ENCODE assay signal across 9 cellular contexts in the genomic region with DNA sequence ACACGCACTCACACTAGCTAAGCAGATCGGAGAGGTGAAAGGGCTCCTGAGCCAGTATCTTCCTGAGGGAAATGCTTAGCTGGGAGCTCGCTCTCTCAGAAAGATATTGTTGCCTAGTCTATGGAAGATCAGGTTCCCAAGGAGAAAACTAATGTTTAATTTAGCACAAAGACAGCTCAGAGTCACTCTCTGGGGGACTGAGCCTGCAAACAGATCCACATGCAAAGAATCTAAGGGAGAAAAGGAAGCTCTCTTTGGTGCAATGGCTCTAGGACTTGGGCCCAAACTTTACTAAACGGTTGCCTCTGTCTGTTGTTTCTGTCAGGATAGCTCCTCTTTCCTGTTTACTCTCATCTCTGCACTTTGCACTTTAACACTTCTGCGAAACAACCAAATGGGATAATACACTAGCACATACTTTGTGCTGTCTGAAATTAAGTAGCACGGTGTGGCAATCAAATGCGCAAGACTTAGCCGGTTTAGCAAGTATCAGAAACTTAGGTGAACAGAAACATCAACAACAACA. TPM values are rescaled to one million over a fixed set of nuclear protein-coding genes. Genes with fewer than 3 reads are reported as not detected.
A peak's percentile ranks its signal among the peaks of the same experiment; 100 is the strongest.
DNase-seq lines count a peak whose midpoint lies in the region; ATAC-seq, FAIRE-seq and TF ChIP-seq lines count a peak whose summit lies in the region.
"Had no signal": no experiment of that assay in that cellular context is flagged by ENCODE, and none has a peak within 500 bp of the region (broad histone marks: within the 10 kb centered on the region; RNA-seq: fewer than 3 reads in every experiment).

No MANE protein-coding gene starts in this region.

- H3K36me3 ChIP-seq in K562 (ENCODE audit: control insufficient read depth, insufficient read depth, low read length) (no peaks in the 10 kb centered on the region), liver (ENCODE audit: control insufficient read depth in 4 of 4, insufficient read depth in 3 of 4, low read depth in 1 of 4, low read length in 3 of 4) (no peaks in the 10 kb centered on the region), thoracic aorta (no peaks in the 10 kb centered on the region)

- BruUV-seq in K562 (replicated peaks; lab: Mats Ljungman, UMichigan), result no TSS peak

- H3K27me3 ChIP-seq in K562 (ENCODE audit: control insufficient read depth in 2 of 2, insufficient read depth in 2 of 2, low read length in 2 of 2), result no peaks in the 10 kb centered on the region
- no peaks in the 10 kb centered on the region for H3K27me3 ChIP-seq in liver (ENCODE audit: control insufficient read depth in 4 of 4, insufficient read depth in 4 of 4, low read length in 3 of 4)
- H3K27me3 ChIP-seq in thoracic aorta (replicated peaks; ENCODE audit: insufficient read depth), result no peaks in the 10 kb centered on the region

- H3K27me3 Mint-ChIP-seq in activated CD4-positive, alpha-beta memory T cell treated with anti-CD3 and anti-CD28 coated beads, Interleukin-2, amount 10 ng/mL, durations not matched to agents 7 days and 5 days, result no peaks in the 10 kb centered on the region
- no peaks in the 10 kb centered on the region for H3K27me3 Mint-ChIP-seq in activated CD4-positive, alpha-beta memory T cell treated with anti-CD3 and anti-CD28 coated beads for 36 hours

- CTCF ChIA-PET in activated CD4-positive, alpha-beta memory T cell treated with anti-CD3 and anti-CD28 coated beads, Interleukin-2, amount 10 ng/mL, durations not matched to agents 7 days and 5 days (lab: Charles Lee), result interaction anchor here (1.4 to 4.1 kb wide), 2 partner anchors 10 to 276 kb away, joined by 3 to 33 read pairs; partner anchors contain the start of gene MAML2
- CTCF ChIA-PET in activated CD4-positive, alpha-beta memory T cell treated with anti-CD3 and anti-CD28 coated beads for 36 hours (lab: Charles Lee), result interaction anchor here (0.7 to 1.6 kb wide), 5 partner anchors 8 to 143 kb away, joined by 3 to 6 read pairs (median 4); partner anchors contain the start of gene MAML2
- CTCF ChIA-PET in K562 (lab: Yijun Ruan, JAX; ENCODE audit: low intra/inter-chr PET ratio), result no interaction called here

- 32% methylated on average over 8 of the region's 8 CpGs for WGBS in K562 (ENCODE audit: insufficient coverage, low coverage, missing lambda C conversion rate)
- WGBS in liver, result 34% methylated on average over 8 of the region's 8 CpGs

- DNase-seq in activated CD4-positive, alpha-beta memory T cell treated with anti-CD3 and anti-CD28 coated beads, Interleukin-2, amount 10 ng/mL, durations not matched to agents 7 days and 5 days, result no peak
- DNase-seq in activated CD4-positive, alpha-beta memory T cell treated with anti-CD3 and anti-CD28 coated beads for 36 hours, result no peak
- DNase-seq in K562 (ENCODE audit: extremely low read depth in 1 of 4, low spot score in 3 of 4), result no peak
- no peak for DNase-seq in thoracic aorta (ENCODE audit: low spot score)
- DNase-seq in stimulated activated CD4-positive, alpha-beta T cell treated with anti-CD3 and anti-CD28 coated beads, Interleukin-2, amount 100 ng/mL, for 24 hours, result no peak
- DNase-seq in Kasumi-1 (lab: John Stamatoyannopoulos, UW), result no peak
- no peak for DNase-seq in posterior cingulate gyrus
- DNase-seq: psoas muscle had no signal

- peak overlapping the region; percentile 51 for H3K4me2 ChIP-seq in K562 (ENCODE audit: insufficient read depth, low read length)

- H3K9ac ChIP-seq in K562 (ENCODE audit: insufficient read depth in 1 of 2, low read depth in 2 of 2, low read length in 2 of 2) (peak overlapping the region; percentile 22 to 67; a peak in 3 of 4 replicates), liver (ENCODE audit: low read depth in 1 of 2, low read length in 2 of 2) (no peak overlapping the region)

- in situ Hi-C loops in K562 (cut with MboI), result no loop called here

- peaks cover 79% of the 10 kb centered on the region for H3K79me2 ChIP-seq in K562 (ENCODE audit: control insufficient read depth, insufficient read depth, low read length)

- POLR2A ChIA-PET in activated CD4-positive, alpha-beta memory T cell treated with anti-CD3 and anti-CD28 coated beads, Interleukin-2, amount 10 ng/mL, durations not matched to agents 7 days and 5 days (lab: Charles Lee), result interaction anchor here (0.8 to 4.1 kb wide), 5 partner anchors 10 to 38 kb away, joined by 3 to 38 read pairs (median 3); partner anchors contain the start of gene MAML2
- POLR2A ChIA-PET in activated CD4-positive, alpha-beta memory T cell treated with anti-CD3 and anti-CD28 coated beads for 36 hours (lab: Charles Lee), result interaction anchor here (0.6 to 2.2 kb wide), 4 partner anchors 9 to 118 kb away, joined by 3 to 13 read pairs (median 4); partner anchors contain the start of gene MAML2
- POLR2A ChIA-PET in K562 (lab: Yijun Ruan, JAX), result interaction anchor here (1.2 to 2.4 kb wide), 3 partner anchors 9 to 13 kb away, joined by 4 to 17 read pairs (median 7); partner anchors contain the start of gene MAML2

- peaks cover 68% of the 10 kb centered on the region for H3K4me1 Mint-ChIP-seq in activated CD4-positive, alpha-beta memory T cell treated with anti-CD3 and anti-CD28 coated beads, Interleukin-2, amount 10 ng/mL, durations not matched to agents 7 days and 5 days
- H3K4me1 Mint-ChIP-seq in activated CD4-positive, alpha-beta memory T cell treated with anti-CD3 and anti-CD28 coated beads for 36 hours (ENCODE audit: low read depth), result peaks cover 81% of the 10 kb centered on the region

- no peaks in the 10 kb centered on the region for H3K9me3 Mint-ChIP-seq in activated CD4-positive, alpha-beta memory T cell treated with anti-CD3 and anti-CD28 coated beads, Interleukin-2, amount 10 ng/mL, durations not matched to agents 7 days and 5 days
- no peaks in the 10 kb centered on the region for H3K9me3 Mint-ChIP-seq in activated CD4-positive, alpha-beta memory T cell treated with anti-CD3 and anti-CD28 coated beads for 36 hours

- H3K9me3 ChIP-seq in K562 (replicated peaks; ENCODE audit: control insufficient read depth, insufficient read depth, low read depth, low read length) (no peaks in the 10 kb centered on the region), liver (ENCODE audit: control insufficient read depth in 4 of 4, low read length in 3 of 4) (no peaks in the 10 kb centered on the region), thoracic aorta (no peaks in the 10 kb centered on the region)
- H3K9me3 ChIP-seq: psoas muscle had no signal

- H3K9me1 ChIP-seq in K562 (ENCODE audit: control insufficient read depth, insufficient read depth, low read length), result no peaks in the 10 kb centered on the region

- H3K36me3 Mint-ChIP-seq in activated CD4-positive, alpha-beta memory T cell treated with anti-CD3 and anti-CD28 coated beads, Interleukin-2, amount 10 ng/mL, durations not matched to agents 7 days and 5 days (ENCODE audit: low read depth), result peaks cover 42% of the 10 kb centered on the region
- H3K36me3 Mint-ChIP-seq in activated CD4-positive, alpha-beta memory T cell treated with anti-CD3 and anti-CD28 coated beads for 36 hours, result peaks cover 29% of the 10 kb centered on the region

- H3K27ac ChIP-seq in K562 (ENCODE audit: extremely low read depth, low read depth, low read length), result peak overlapping the region; percentile 53; the same call in 2 of the 3 replicates
- peak overlapping the region in 1 of 2 donors; percentile 23 for H3K27ac ChIP-seq in liver (ENCODE audit: low read depth in 1 of 2, low read length in 2 of 2)
- H3K27ac ChIP-seq in thoracic aorta, result peak overlapping the region; percentile 0 to 20
- H3K27ac ChIP-seq: psoas muscle had no signal

- H3K4me3 ChIP-seq in K562 (no peak overlapping the region), liver (ENCODE audit: low read depth in 1 of 3, low read length in 3 of 3) (no peak overlapping the region), thoracic aorta (no peak overlapping the region)
- H3K4me3 ChIP-seq: psoas muscle had no signal

- peak; percentile 24 for ATAC-seq in K562
- ATAC-seq in thoracic aorta (ENCODE audit: insufficient number of reproducible peaks, low FRiP score, low read depth), result no peak

- no peak for FAIRE-seq in K562 (lab: Jason Lieb, UNC)

- H3K4me3 Mint-ChIP-seq in activated CD4-positive, alpha-beta memory T cell treated with anti-CD3 and anti-CD28 coated beads, Interleukin-2, amount 10 ng/mL, durations not matched to agents 7 days and 5 days, result no peak overlapping the region
- no peak overlapping the region for H3K4me3 Mint-ChIP-seq in activated CD4-positive, alpha-beta memory T cell treated with anti-CD3 and anti-CD28 coated beads for 36 hours

- H2AFZ ChIP-seq in K562 (ENCODE audit: low read depth, low read length), result peak overlapping the region; percentile 72

- intact Hi-C loops in activated CD4-positive, alpha-beta memory T cell treated with anti-CD3 and anti-CD28 coated beads for 36 hours (cut with micrococcal nuclease), result no loop called here
- intact Hi-C loops in K562 (cut with micrococcal nuclease) (no loop called here), posterior cingulate gyrus (cut with DNase I) (loop anchor here (10.0 kb wide), 1 partner anchor 77 kb away; no protein-coding TSS in a partner anchor)

- no peak for TF ChIP-seq RAD21 in K562 (CRISPR knock-in tag; conservative IDR thresholded peaks at IDR 0.05 in 1 of 2, IDR thresholded peaks at IDR 0.05 in 1 of 2)
- no peak for TF ChIP-seq RAD21 in liver (IDR thresholded peaks at IDR 0.05)

- TF ChIP-seq EP300 in K562 (IDR thresholded peaks at IDR 0.05; ENCODE audit: low read length), result no peak

- no peaks in the 10 kb centered on the region for H4K20me1 ChIP-seq in K562 (replicated peaks; ENCODE audit: control insufficient read depth, insufficient read depth, low read length)

- TF ChIP-seq CTCF in K562 (IDR thresholded peaks at IDR 0.05 in 2 of 3, conservative IDR thresholded peaks at IDR 0.05 in 1 of 3; ENCODE audit: insufficient read depth in 2 of 3, low read depth in 1 of 3, low read length in 3 of 3) (no peak), liver (IDR thresholded peaks at IDR 0.05; ENCODE audit: low read depth, low read length, missing input control) (no peak), thoracic aorta (IDR thresholded peaks at IDR 0.05) (no peak)

- H3K4me1 ChIP-seq in K562 (replicated peaks in 1 of 2; ENCODE audit: control insufficient read depth in 2 of 2, insufficient read depth in 2 of 2, low read length in 2 of 2) (peaks cover 19 to 61% of the 10 kb centered on the region in 2 experiments; a peak in 4 of 5 replicates), liver (ENCODE audit: control insufficient read depth in 4 of 4, insufficient read depth in 4 of 4, low read length in 3 of 4) (peaks cover 0 to 11% (median 9%) of the 10 kb centered on the region in 4 donors), thoracic aorta (ENCODE audit: control insufficient read depth in 1 of 2, low read depth in 2 of 2) (peaks cover 41 to 70% of the 10 kb centered on the region in 2 donors)
- H3K4me1 ChIP-seq: psoas muscle had no signal

- peak overlapping the region; percentile 40 for H3K27ac Mint-ChIP-seq in activated CD4-positive, alpha-beta memory T cell treated with anti-CD3 and anti-CD28 coated beads, Interleukin-2, amount 10 ng/mL, durations not matched to agents 7 days and 5 days
- no peak overlapping the region for H3K27ac Mint-ChIP-seq in activated CD4-positive, alpha-beta memory T cell treated with anti-CD3 and anti-CD28 coated beads for 36 hours

- no peak for TF ChIP-seq POLR2A in K562 (conservative IDR thresholded peaks at IDR 0.05)

RNA-seq across cellular contexts. Expression of gene MAML2, which starts 10.7 kb away (rescaled TPM):
- 10 to 100 TPM; 19.2 to 19.3 TPM for total RNA-seq in activated CD4-positive, alpha-beta memory T cell treated with anti-CD3 and anti-CD28 coated beads, Interleukin-2, amount 10 ng/mL, durations not matched to agents 7 days and 5 days
- 10 to 100 TPM; 24.2 TPM for total RNA-seq in activated CD4-positive, alpha-beta memory T cell treated with anti-CD3 and anti-CD28 coated beads for 36 hours
- total RNA-seq in K562 (2011; cell fraction: chromatin; rRNA removed; ENCODE audit: low replicate concordance), result 8.1 and 14.3 TPM in 2 replicates
- 4.3 and 5.0 TPM in 2 replicates for total RNA-seq in K562 (2011; cell fraction: nucleolus; rRNA removed)
- 6.5 and 8.2 TPM in 2 replicates for total RNA-seq in K562 (2011; cell fraction: nucleoplasm; rRNA removed)
- total RNA-seq in K562 (2014; rRNA removed) (5.1 and 5.2 TPM in 2 replicates), K562 (2014; rRNA removed; fragmentation: Illumina TruSeq; extraction: Trizol) (4.6 and 5.5 TPM in 2 replicates), K562 (2015; rRNA removed; fragmentation: Illumina TruSeq; extraction: Trizol) (5.7 and 6.0 TPM in 2 replicates), K562 (2021) (6.2 and 6.6 TPM in 2 replicates), liver (1 to 10 TPM; 2.1 TPM), thoracic aorta (10 to 100 TPM; 23.4 to 29.6 TPM)
- polyA plus RNA-seq in K562 (2011; rRNA removed) (4.0 and 4.2 TPM in 2 replicates), K562 (2014; fragmentation: Illumina TruSeq; extraction: Trizol) (5.9 and 6.8 TPM in 2 replicates), K562 (2014; fragmentation: Nextera tagmentation; extraction: Ambion mirVana) (1 to 10 TPM in 1 of 2 experiments, under 1 TPM in 1; 0.79 to 1.5 TPM), K562 (2014; rRNA removed) (3.2 and 4.8 TPM in 2 replicates), liver (under 1 TPM; 0.56 to 0.69 TPM)
- polyA plus RNA-seq in K562 (2011; cell fraction: cytosol; rRNA removed), result 3.8 and 5.5 TPM in 2 replicates
- polyA plus RNA-seq in K562 (2011; cell fraction: nucleus; rRNA removed), result 3.6 and 6.4 TPM in 2 replicates
- 4.9 and 7.6 TPM in 2 replicates for polyA plus RNA-seq in K562 (2012)
- polyA minus RNA-seq in K562 (2011; rRNA and poly(A)+ RNA removed), result 9.7 and 12.0 TPM in 2 replicates
- polyA minus RNA-seq in K562 (2011; cell fraction: cytosol; rRNA and poly(A)+ RNA removed), result 3.5 and 4.2 TPM in 2 replicates
- 9.8 and 10.5 TPM in 2 replicates for polyA minus RNA-seq in K562 (2011; cell fraction: nucleus; rRNA and poly(A)+ RNA removed)

RNA-seq across cellular contexts. Expression of gene CCDC82, which starts 57.4 kb away (rescaled TPM):
- 10 to 100 TPM; 31.5 to 32.9 TPM for total RNA-seq in activated CD4-positive, alpha-beta memory T cell treated with anti-CD3 and anti-CD28 coated beads, Interleukin-2, amount 10 ng/mL, durations not matched to agents 7 days and 5 days
- 10 to 100 TPM; 30.6 to 35.3 TPM for total RNA-seq in activated CD4-positive, alpha-beta memory T cell treated with anti-CD3 and anti-CD28 coated beads for 36 hours
- total RNA-seq in K562 (2011; cell fraction: chromatin; rRNA removed; ENCODE audit: low replicate concordance), result 16.2 and 95.5 TPM in 2 replicates
- 7.0 and 10.5 TPM in 2 replicates for total RNA-seq in K562 (2011; cell fraction: nucleolus; rRNA removed)
- 32.7 and 61.0 TPM in 2 replicates for total RNA-seq in K562 (2011; cell fraction: nucleoplasm; rRNA removed)
- total RNA-seq in K562 (2014; rRNA removed), result 10.3 and 12.5 TPM in 2 replicates
- 24.5 and 36.9 TPM in 2 replicates for total RNA-seq in K562 (2014; rRNA removed; fragmentation: Illumina TruSeq; extraction: Trizol)
- total RNA-seq in K562 (2015; rRNA removed; fragmentation: Illumina TruSeq; extraction: Trizol), result 23.7 and 25.7 TPM in 2 replicates
- 16.2 and 16.5 TPM in 2 replicates for total RNA-seq in K562 (2021)
- polyA plus RNA-seq in K562 (2011; rRNA removed), result 17.5 and 21.8 TPM in 2 replicates
- 1.9 and 5.6 TPM in 2 replicates for polyA plus RNA-seq in K562 (2011; cell fraction: cytosol; rRNA removed)
- 14.6 and 22.5 TPM in 2 replicates for polyA plus RNA-seq in K562 (2011; cell fraction: nucleus; rRNA removed)
- polyA plus RNA-seq in K562 (2012), result 19.3 and 21.7 TPM in 2 replicates
- 44.0 and 51.3 TPM in 2 replicates for polyA plus RNA-seq in K562 (2014; fragmentation: Illumina TruSeq; extraction: Trizol)
- polyA plus RNA-seq in K562 (2014; fragmentation: Nextera tagmentation; extraction: Ambion mirVana), result 10 to 100 TPM; 23.7 to 24.7 TPM
- 37.2 and 45.7 TPM in 2 replicates for polyA plus RNA-seq in K562 (2014; rRNA removed)
- 19.2 and 20.1 TPM in 2 replicates for polyA minus RNA-seq in K562 (2011; rRNA and poly(A)+ RNA removed)
- 4.2 and 4.4 TPM in 2 replicates for polyA minus RNA-seq in K562 (2011; cell fraction: cytosol; rRNA and poly(A)+ RNA removed)
- 26.7 and 39.9 TPM in 2 replicates for polyA minus RNA-seq in K562 (2011; cell fraction: nucleus; rRNA and poly(A)+ RNA removed)
- total RNA-seq in liver, result 10 to 100 TPM in 1 of 2 donors, 1 to 10 TPM in 1; 7.8 to 14.1 TPM
- 10 to 100 TPM in 1 of 2 donors, 1 to 10 TPM in 1; 4.5 to 14.5 TPM for polyA plus RNA-seq in liver
- 10 to 100 TPM; 28.8 to 34.2 TPM for total RNA-seq in thoracic aorta

RNA-seq across cellular contexts. Expression of gene JRKL, which starts 57.5 kb away (rescaled TPM):
- total RNA-seq in activated CD4-positive, alpha-beta memory T cell treated with anti-CD3 and anti-CD28 coated beads, Interleukin-2, amount 10 ng/mL, durations not matched to agents 7 days and 5 days, result 10 to 100 TPM; 11.9 to 12.0 TPM
- total RNA-seq in activated CD4-positive, alpha-beta memory T cell treated with anti-CD3 and anti-CD28 coated beads for 36 hours, result 10 to 100 TPM; 13.7 to 15.4 TPM
- 5.3 and 22.1 TPM in 2 replicates for total RNA-seq in K562 (2011; cell fraction: chromatin; rRNA removed; ENCODE audit: low replicate concordance)
- total RNA-seq in K562 (2011; cell fraction: nucleolus; rRNA removed), result 3.8 and 4.7 TPM in 2 replicates
- total RNA-seq in K562 (2011; cell fraction: nucleoplasm; rRNA removed), result 9.4 and 9.8 TPM in 2 replicates
- total RNA-seq in K562 (2014; rRNA removed), result 4.3 and 4.5 TPM in 2 replicates
- 10.4 and 11.5 TPM in 2 replicates for total RNA-seq in K562 (2014; rRNA removed; fragmentation: Illumina TruSeq; extraction: Trizol)
- total RNA-seq in K562 (2015; rRNA removed; fragmentation: Illumina TruSeq; extraction: Trizol), result 6.9 and 8.5 TPM in 2 replicates
- total RNA-seq in K562 (2021), result 7.7 and 8.0 TPM in 2 replicates
- polyA plus RNA-seq in K562 (2011; rRNA removed), result 10.5 and 14.8 TPM in 2 replicates
- 1.3 and 4.6 TPM in 2 replicates for polyA plus RNA-seq in K562 (2011; cell fraction: cytosol; rRNA removed)
- 6.8 and 9.3 TPM in 2 replicates for polyA plus RNA-seq in K562 (2011; cell fraction: nucleus; rRNA removed)
- 8.1 and 9.0 TPM in 2 replicates for polyA plus RNA-seq in K562 (2012)
- 10.5 and 11.8 TPM in 2 replicates for polyA plus RNA-seq in K562 (2014; fragmentation: Illumina TruSeq; extraction: Trizol)
- polyA plus RNA-seq in K562 (2014; fragmentation: Nextera tagmentation; extraction: Ambion mirVana), result 1 to 10 TPM; 4.8 to 6.8 TPM
- 10.0 and 11.0 TPM in 2 replicates for polyA plus RNA-seq in K562 (2014; rRNA removed)
- polyA minus RNA-seq in K562 (2011; rRNA and poly(A)+ RNA removed), result 9.9 and 14.1 TPM in 2 replicates
- 2.6 and 3.9 TPM in 2 replicates for polyA minus RNA-seq in K562 (2011; cell fraction: cytosol; rRNA and poly(A)+ RNA removed)
- 4.4 and 11.4 TPM in 2 replicates for polyA minus RNA-seq in K562 (2011; cell fraction: nucleus; rRNA and poly(A)+ RNA removed)
- 1 to 10 TPM; 1.9 to 3.8 TPM for total RNA-seq in liver
- polyA plus RNA-seq in liver, result 1 to 10 TPM; 1.1 to 1.2 TPM
- 1 to 10 TPM; 5.4 to 8.5 TPM for total RNA-seq in thoracic aorta

Comparison
In these comparisons a context has a peak if more than half of its experiments do, and no peak if none do; other contexts are left out.
1. H3K9ac ChIP-seq: peak in K562 (2 of 2); none in liver (0 of 2).